ENCODE assay signal across 8 cellular contexts in genomic region chr6:111096246-111096645, GRCh38. TPM values are rescaled to one million over a fixed set of nuclear protein-coding genes. Genes with fewer than 3 reads are reported as not detected.
A peak's percentile ranks its signal among the peaks of the same experiment; 100 is the strongest.
DNase-seq lines count a peak whose midpoint lies in the region; ATAC-seq and TF ChIP-seq lines count a peak whose summit lies in the region.

No MANE protein-coding gene starts in this region.

- no peak overlapping the region for H3K4me3 Mint-ChIP-seq in activated naive CD8-positive, alpha-beta T cell treated with anti-CD3 and anti-CD28 coated beads for 36 hours

- H3K4me1 Mint-ChIP-seq in activated naive CD8-positive, alpha-beta T cell treated with anti-CD3 and anti-CD28 coated beads for 36 hours: peaks cover 23% of the 10 kb centered on the region

- no peak; the same call in 1 of the 2 replicates for TF ChIP-seq EP300 in Ishikawa (IDR thresholded peaks at IDR 0.05; ENCODE audit: borderline replicate concordance)

- no peak for TF ChIP-seq RAD21 in Ishikawa (IDR thresholded peaks at IDR 0.05; ENCODE audit: low read depth)

- H3K36me3 Mint-ChIP-seq in activated naive CD8-positive, alpha-beta T cell treated with anti-CD3 and anti-CD28 coated beads for 36 hours: peaks cover 13% of the 10 kb centered on the region

- peak overlapping the region; percentile 3 for H3K27ac Mint-ChIP-seq in activated naive CD8-positive, alpha-beta T cell treated with anti-CD3 and anti-CD28 coated beads for 36 hours

- ATAC-seq in HG03175 (IDR thresholded peaks at IDR 0.05; ENCODE audit: unreplicated experiment): no peak

- DNase-seq in NCI-H774 (lab: John Stamatoyannopoulos, UW) (peak; percentile 93), ecto neural progenitor cell (ENCODE audit: low spot score) (no peak), NOMO-1 (lab: John Stamatoyannopoulos, UW; ENCODE audit: unreplicated experiment in 2 of 2) (no peak), SKM-1 treated with dmso at 0.1 percent for 144 hours (lab: John Stamatoyannopoulos, UW; ENCODE audit: unreplicated experiment) (no peak)
- DNase-seq in activated naive CD8-positive, alpha-beta T cell treated with anti-CD3 and anti-CD28 coated beads for 36 hours: peak; percentile 43
- peak; percentile 39 for DNase-seq in stimulated activated CD4-positive, alpha-beta T cell treated with anti-CD3 and anti-CD28 coated beads, Interleukin-2, amount 100 ng/mL, for 4 hours (ENCODE audit: low read depth)

- peaks cover 6% of the 10 kb centered on the region for H3K9me3 Mint-ChIP-seq in activated naive CD8-positive, alpha-beta T cell treated with anti-CD3 and anti-CD28 coated beads for 36 hours

- no peaks in the 10 kb centered on the region for H3K27me3 Mint-ChIP-seq in activated naive CD8-positive, alpha-beta T cell treated with anti-CD3 and anti-CD28 coated beads for 36 hours

TF ChIP-seq in Ishikawa, 13 proteins besides CTCF, POLR2A, EP300 and RAD21:
- peak; percentile 22; the same call in 1 of the 2 replicates for TF ChIP-seq TEAD4 (IDR thresholded peaks at IDR 0.05)
- peak; percentile 96 for TF ChIP-seq NFIC (IDR thresholded peaks at IDR 0.05)
- TF ChIP-seq EGR1 (IDR thresholded peaks at IDR 0.05): peak; percentile 88
- peak; percentile 53 for TF ChIP-seq MAX (IDR thresholded peaks at IDR 0.05)
- peak; percentile 86 for TF ChIP-seq TCF12 (IDR thresholded peaks at IDR 0.05; ENCODE audit: low read depth)
- TF ChIP-seq FOXM1 (IDR thresholded peaks at IDR 0.05; ENCODE audit: borderline replicate concordance, low read depth): no peak
- TF ChIP-seq CEBPB (IDR thresholded peaks at IDR 0.05): no peak
- no peak for TF ChIP-seq TAF1 (IDR thresholded peaks at IDR 0.05; ENCODE audit: low read depth)

RNA-seq across cellular contexts. Expression of gene SLC16A10, which starts 8.9 kb away (rescaled TPM):
- total RNA-seq in activated naive CD8-positive, alpha-beta T cell treated with anti-CD3 and anti-CD28 coated beads for 36 hours: 10 to 100 TPM; 12.0 to 13.4 TPM

Comparison
In these comparisons a context has a peak if more than half of its experiments do, and no peak if none do; other contexts are left out.
1. DNase-seq: peak in NCI-H774 (single experiment), activated naive CD8-positive, alpha-beta T cell treated with anti-CD3 and anti-CD28 coated beads for 36 hours (single experiment) and stimulated activated CD4-positive, alpha-beta T cell treated with anti-CD3 and anti-CD28 coated beads, Interleukin-2, amount 100 ng/mL, for 4 hours (single experiment); none in ecto neural progenitor cell (single experiment), NOMO-1 (0 of 2) and SKM-1 treated with dmso at 0.1 percent for 144 hours (single experiment).